In genomic region chr19:45526143-45526542, GRCh38 we compare ENCODE assay signal across 8 cellular contexts. TPM values are rescaled to one million over a fixed set of nuclear protein-coding genes. Genes with fewer than 3 reads are reported as not detected.
DNase-seq lines count a peak whose midpoint lies in the region; ATAC-seq and TF ChIP-seq lines count a peak whose summit lies in the region.

No MANE protein-coding gene starts in this region.

- peaks cover 51% of the 10 kb centered on the region for H3K36me3 Mint-ChIP-seq in activated CD4-positive, alpha-beta T cell treated with anti-CD3 and anti-CD28 coated beads, Interleukin-2, amount 10 ng/mL, durations not matched to agents 7 days and 5 days (ENCODE audit: low read depth)

- no peak overlapping the region for H3K4me3 ChIP-seq in mesenchymal stem cell (ENCODE audit: insufficient read depth in 1 of 2, low read depth in 1 of 2, low read length in 2 of 2)

- H3K27me3 Mint-ChIP-seq in activated CD4-positive, alpha-beta T cell treated with anti-CD3 and anti-CD28 coated beads, Interleukin-2, amount 10 ng/mL, durations not matched to agents 7 days and 5 days = peaks cover 4% of the 10 kb centered on the region

- no peak overlapping the region for H4K91ac ChIP-seq in mesenchymal stem cell (ENCODE audit: low read length)

- peaks cover 18% of the 10 kb centered on the region for H3K79me1 ChIP-seq in mesenchymal stem cell (replicated peaks; ENCODE audit: low read length, poor library complexity, severe bottlenecking)

- no peak overlapping the region for H2BK15ac ChIP-seq in mesenchymal stem cell (ENCODE audit: low read depth, poor library complexity, severe bottlenecking)

- H2AK5ac ChIP-seq in mesenchymal stem cell (ENCODE audit: low read length, severe bottlenecking) = no peak overlapping the region

- no peak overlapping the region for H3K14ac ChIP-seq in mesenchymal stem cell (ENCODE audit: low read length in 2 of 2)

- no peak overlapping the region for H2BK120ac ChIP-seq in mesenchymal stem cell (ENCODE audit: low read depth, low read length)

- no peak overlapping the region for H3K27ac Mint-ChIP-seq in activated CD4-positive, alpha-beta T cell treated with anti-CD3 and anti-CD28 coated beads, Interleukin-2, amount 10 ng/mL, durations not matched to agents 7 days and 5 days

- H2BK5ac ChIP-seq in mesenchymal stem cell (ENCODE audit: low read depth, low read length, poor library complexity, severe bottlenecking) = no peak overlapping the region

- peaks cover 15% of the 10 kb centered on the region for H3K4me1 ChIP-seq in mesenchymal stem cell (ENCODE audit: control insufficient read depth, insufficient read depth, low read depth, low read length)

- 96% methylated on average over 7 of the region's 9 CpGs for WGBS in mesenchymal stem cell

- no peak overlapping the region for H2AFZ ChIP-seq in mesenchymal stem cell (ENCODE audit: low read depth, low read length)

- H3K36me3 ChIP-seq in mesenchymal stem cell (ENCODE audit: control insufficient read depth in 1 of 2, insufficient read depth in 2 of 2, low read depth in 1 of 2, low read length in 2 of 2) = peaks cover 42 to 72% of the 10 kb centered on the region in 2 experiments

- no peaks in the 10 kb centered on the region for H3K27me3 ChIP-seq in mesenchymal stem cell (ENCODE audit: control insufficient read depth in 1 of 2, insufficient read depth in 1 of 2, low read length in 2 of 2)

- no peak overlapping the region for H3K4ac ChIP-seq in mesenchymal stem cell (ENCODE audit: low read depth in 1 of 2, low read length in 2 of 2)

- H3K27ac ChIP-seq in mesenchymal stem cell (ENCODE audit: low read length, poor library complexity, severe bottlenecking) = no peak overlapping the region

- H3K18ac ChIP-seq in mesenchymal stem cell (ENCODE audit: low read depth in 1 of 2, low read length in 2 of 2) = no peak overlapping the region

- peaks cover 2% of the 10 kb centered on the region for H3K9me3 ChIP-seq in mesenchymal stem cell (ENCODE audit: control insufficient read depth, low read length)

- no peak overlapping the region for H2BK12ac ChIP-seq in mesenchymal stem cell (ENCODE audit: low read length in 2 of 2)

- POLR2A ChIA-PET in activated CD4-positive, alpha-beta T cell treated with anti-CD3 and anti-CD28 coated beads, Interleukin-2, amount 10 ng/mL, durations not matched to agents 7 days and 5 days (lab: Charles Lee) = interaction anchor here (0.6 kb wide), 1 partner anchor 31 kb away, joined by 7 read pairs; no protein-coding TSS in a partner anchor
- POLR2A ChIA-PET in GM10248 (lab: Yijun Ruan, JAX) = no interaction called here

- ATAC-seq in HG02798 (IDR thresholded peaks at IDR 0.05; ENCODE audit: poor library complexity, unreplicated experiment) = no peak

- CTCF ChIA-PET in activated CD4-positive, alpha-beta T cell treated with anti-CD3 and anti-CD28 coated beads, Interleukin-2, amount 10 ng/mL, durations not matched to agents 7 days and 5 days (lab: Charles Lee) = interaction anchor here (1.1 to 1.5 kb wide), 3 partner anchors 31 to 116 kb away, joined by 3 to 7 read pairs (median 3); no protein-coding TSS in a partner anchor
- CTCF ChIA-PET in GM10248 (lab: Yijun Ruan, JAX) = interaction anchor here (1.4 to 4.1 kb wide), 4 partner anchors 17 to 155 kb away, joined by 5 to 22 read pairs (median 5); no protein-coding TSS in a partner anchor

- H3K9me3 Mint-ChIP-seq in activated CD4-positive, alpha-beta T cell treated with anti-CD3 and anti-CD28 coated beads, Interleukin-2, amount 10 ng/mL, durations not matched to agents 7 days and 5 days = no peaks in the 10 kb centered on the region

- H3K4me1 Mint-ChIP-seq in activated CD4-positive, alpha-beta T cell treated with anti-CD3 and anti-CD28 coated beads, Interleukin-2, amount 10 ng/mL, durations not matched to agents 7 days and 5 days = peaks cover 21% of the 10 kb centered on the region

- no peak overlapping the region for H3K23ac ChIP-seq in mesenchymal stem cell (ENCODE audit: low read length in 2 of 2)

- TF ChIP-seq CTCF in GM10248 (IDR thresholded peaks at IDR 0.05; ENCODE audit: control extremely low read depth, extremely low read depth, low read depth, missing control alignments) = no peak

- H3K4me2 ChIP-seq in mesenchymal stem cell (ENCODE audit: low read length, poor library complexity, severe bottlenecking) = no peak overlapping the region

- DNase-seq in ELF-1 (ENCODE audit: low read depth, low spot score) (peak; percentile 87), NCI-H2196 (lab: John Stamatoyannopoulos, UW; ENCODE audit: unreplicated experiment) (peak; percentile 59), dermis blood vessel endothelial cell (peak; percentile 68), mesenchymal stem cell (peak; percentile 77), cortex of kidney (lab: John Stamatoyannopoulos, UW) (no peak), GM10248 (ENCODE audit: extremely low spot score) (no peak)
- no peak for DNase-seq in activated CD4-positive, alpha-beta T cell treated with anti-CD3 and anti-CD28 coated beads, Interleukin-2, amount 10 ng/mL, durations not matched to agents 7 days and 5 days

- no peak overlapping the region for H3K9ac ChIP-seq in mesenchymal stem cell (ENCODE audit: low read length)

- no peak overlapping the region for H3K4me3 Mint-ChIP-seq in activated CD4-positive, alpha-beta T cell treated with anti-CD3 and anti-CD28 coated beads, Interleukin-2, amount 10 ng/mL, durations not matched to agents 7 days and 5 days

- H4K8ac ChIP-seq in mesenchymal stem cell (ENCODE audit: low read length) = no peak overlapping the region

RNA-seq across cellular contexts. Expression of gene VASP, which starts 18.9 kb away (rescaled TPM):
- 93.9 and 101 TPM in 2 replicates for total RNA-seq in dermis blood vessel endothelial cell
- 106 TPM for polyA plus RNA-seq in mesenchymal stem cell (2013, experiment 1 of 2)
- 104 TPM for polyA plus RNA-seq in mesenchymal stem cell (2013, experiment 2 of 2)
- total RNA-seq in activated CD4-positive, alpha-beta T cell treated with anti-CD3 and anti-CD28 coated beads, Interleukin-2, amount 10 ng/mL, durations not matched to agents 7 days and 5 days = 100 to 1,000 TPM; 143 to 157 TPM

RNA-seq across cellular contexts. Expression of gene PPM1N, which starts 27.9 kb away (rescaled TPM):
- total RNA-seq in dermis blood vessel endothelial cell = 0.60 and 1.5 TPM in 2 replicates
- 2.3 TPM for polyA plus RNA-seq in mesenchymal stem cell (2013, experiment 1 of 2)
- 2.1 TPM for polyA plus RNA-seq in mesenchymal stem cell (2013, experiment 2 of 2)
- 1 to 10 TPM in 1 of 2 experiments, under 1 TPM in 1; 0.82 to 1.1 TPM for total RNA-seq in activated CD4-positive, alpha-beta T cell treated with anti-CD3 and anti-CD28 coated beads, Interleukin-2, amount 10 ng/mL, durations not matched to agents 7 days and 5 days

RNA-seq across cellular contexts. Expression of gene RTN2, which starts 29.3 kb away (rescaled TPM):
- total RNA-seq in dermis blood vessel endothelial cell = 9.0 and 10.2 TPM in 2 replicates
- 30.0 TPM for polyA plus RNA-seq in mesenchymal stem cell (2013, experiment 1 of 2)
- polyA plus RNA-seq in mesenchymal stem cell (2013, experiment 2 of 2) = 31.0 TPM
- 1 to 10 TPM; 1.8 to 2.0 TPM for total RNA-seq in activated CD4-positive, alpha-beta T cell treated with anti-CD3 and anti-CD28 coated beads, Interleukin-2, amount 10 ng/mL, durations not matched to agents 7 days and 5 days

RNA-seq across cellular contexts. Expression of gene FOSB, which starts 58.3 kb away (rescaled TPM):
- 0.65 and 23.8 TPM in 2 replicates for total RNA-seq in dermis blood vessel endothelial cell
- 167 TPM for polyA plus RNA-seq in mesenchymal stem cell (2013, experiment 1 of 2)
- polyA plus RNA-seq in mesenchymal stem cell (2013, experiment 2 of 2) = 130 TPM
- total RNA-seq in activated CD4-positive, alpha-beta T cell treated with anti-CD3 and anti-CD28 coated beads, Interleukin-2, amount 10 ng/mL, durations not matched to agents 7 days and 5 days = 10 to 100 TPM; 36.0 to 43.9 TPM

RNA-seq across cellular contexts. Expression of gene OPA3, which starts 58.5 kb away (rescaled TPM):
- total RNA-seq in dermis blood vessel endothelial cell = 5.1 and 9.4 TPM in 2 replicates
- polyA plus RNA-seq in mesenchymal stem cell (2013, experiment 1 of 2) = 13.4 TPM
- polyA plus RNA-seq in mesenchymal stem cell (2013, experiment 2 of 2) = 13.7 TPM
- total RNA-seq in activated CD4-positive, alpha-beta T cell treated with anti-CD3 and anti-CD28 coated beads, Interleukin-2, amount 10 ng/mL, durations not matched to agents 7 days and 5 days = 10 to 100 TPM; 12.6 to 13.4 TPM

Comparison
In these comparisons a context has a peak if more than half of its experiments do, and no peak if none do; other contexts are left out.
1. DNase-seq: peak in ELF-1 (single experiment), NCI-H2196 (single experiment), dermis blood vessel endothelial cell (single experiment) and mesenchymal stem cell (single experiment); none in activated CD4-positive, alpha-beta T cell treated with anti-CD3 and anti-CD28 coated beads, Interleukin-2, amount 10 ng/mL, durations not matched to agents 7 days and 5 days (single experiment), cortex of kidney (single experiment) and GM10248 (single experiment).